Comparison of ENCODE assay signal across 13 cellular contexts in genomic region chr3:68919000-68919399, GRCh38. TPM values are rescaled to one million over a fixed set of nuclear protein-coding genes. Genes with fewer than 3 reads are reported as not detected.
DNase-seq lines count a peak whose midpoint lies in the region; ATAC-seq, FAIRE-seq and TF ChIP-seq lines count a peak whose summit lies in the region.
"Had no signal": no experiment of that assay in that cellular context is flagged by ENCODE, and none has a peak within 500 bp of the region (broad histone marks: within the 10 kb centered on the region; RNA-seq: fewer than 3 reads in every experiment).

No MANE protein-coding gene starts in this region.

- no peak overlapping the region for H3K4me3 Mint-ChIP-seq in glutamatergic neuron (ENCODE audit: unreplicated experiment)
- H3K4me3 Mint-ChIP-seq: CD14-positive monocyte; immature natural killer cell; stimulated activated effector memory CD8-positive, alpha-beta T cell treated with anti-CD3 and anti-CD28 coated beads, Interleukin-12 subunit alpha, Interleukin-12 subunit beta, amount 100 ng/mL, for 72 hours had no signal

- peaks cover 2% of the 10 kb centered on the region for H3K27me3 Mint-ChIP-seq in glutamatergic neuron (ENCODE audit: unreplicated experiment)

- H3K27me3 ChIP-seq in DND-41 (ENCODE audit: insufficient read depth, low read length, poor library complexity) (peaks cover 11% of the 10 kb centered on the region), bronchial epithelial cell (ENCODE audit: control insufficient read depth, insufficient read depth, low read length) (no peaks in the 10 kb centered on the region)

- no peak overlapping the region for H3K27ac ChIP-seq in DND-41 (ENCODE audit: low read length)
- H3K27ac ChIP-seq: KMS-11 had no signal

- H3K36me3 ChIP-seq in DND-41 (ENCODE audit: insufficient read depth, low read length): no peaks in the 10 kb centered on the region
- no peaks in the 10 kb centered on the region for H3K36me3 ChIP-seq in bronchial epithelial cell (ENCODE audit: control insufficient read depth, insufficient read depth, low read length)

- H3K9me3 Mint-ChIP-seq in glutamatergic neuron (ENCODE audit: unreplicated experiment): no peaks in the 10 kb centered on the region
- H3K9me3 Mint-ChIP-seq: stimulated activated effector memory CD8-positive, alpha-beta T cell treated with anti-CD3 and anti-CD28 coated beads, Interleukin-12 subunit alpha, Interleukin-12 subunit beta, amount 100 ng/mL, for 72 hours had no signal

- no peaks in the 10 kb centered on the region for H3K36me3 Mint-ChIP-seq in glutamatergic neuron (ENCODE audit: unreplicated experiment)
- H3K36me3 Mint-ChIP-seq: CD14-positive monocyte; immature natural killer cell; stimulated activated effector memory CD8-positive, alpha-beta T cell treated with anti-CD3 and anti-CD28 coated beads, Interleukin-12 subunit alpha, Interleukin-12 subunit beta, amount 100 ng/mL, for 72 hours had no signal

- no peak overlapping the region for H2AFZ ChIP-seq in DND-41 (ENCODE audit: low read depth, low read length)

- no peak overlapping the region for H3K27ac Mint-ChIP-seq in glutamatergic neuron (ENCODE audit: unreplicated experiment)
- H3K27ac Mint-ChIP-seq: stimulated activated effector memory CD8-positive, alpha-beta T cell treated with anti-CD3 and anti-CD28 coated beads, Interleukin-12 subunit alpha, Interleukin-12 subunit beta, amount 100 ng/mL, for 72 hours had no signal

- H3K4me3 ChIP-seq in DND-41 (ENCODE audit: low read depth in 1 of 2, low read length in 2 of 2): no peak overlapping the region
- no peak overlapping the region for H3K4me3 ChIP-seq in bronchial epithelial cell (ENCODE audit: low read depth, low read length)

- no peaks in the 10 kb centered on the region for H3K4me1 ChIP-seq in DND-41 (ENCODE audit: insufficient read depth, low read length)

- peak; percentile 55; the same call in 2 of the 3 replicates for ATAC-seq in DND-41 (ENCODE audit: insufficient read depth, low read depth)
- ATAC-seq in GM18861 (IDR thresholded peaks at IDR 0.05; ENCODE audit: unreplicated experiment): no peak
- ATAC-seq in HG03175 (IDR thresholded peaks at IDR 0.05; ENCODE audit: unreplicated experiment): no peak
- ATAC-seq: stimulated activated effector memory CD8-positive, alpha-beta T cell treated with anti-CD3 and anti-CD28 coated beads, Interleukin-12 subunit alpha, Interleukin-12 subunit beta, amount 100 ng/mL, for 72 hours had no signal

- no peak overlapping the region for H3K4me2 ChIP-seq in DND-41 (ENCODE audit: insufficient read depth, low read length)
- H3K4me2 ChIP-seq: KMS-11 had no signal

- peak; percentile 11 for DNase-seq in DND-41
- peak; percentile 21 for DNase-seq in LHCN-M2 (ENCODE audit: low read depth)
- DNase-seq in bronchial epithelial cell (ENCODE audit: low read depth): peak; percentile 11
- DNase-seq in kidney glomerular epithelial cell (lab: John Stamatoyannopoulos, UW): peak; percentile 51
- DNase-seq in glutamatergic neuron: no peak
- DNase-seq in activated CD8-positive, alpha-beta memory T cell treated with anti-CD3 and anti-CD28 coated beads, Interleukin-2, amount 50 U/mL, for 48 hours: no peak
- DNase-seq: immature natural killer cell, NCI-H226 had no signal

- H4K20me1 ChIP-seq in DND-41 (ENCODE audit: insufficient read depth, low read length): no peaks in the 10 kb centered on the region

- no peak for FAIRE-seq in bronchial epithelial cell (lab: Jason Lieb, UNC)

- no peaks in the 10 kb centered on the region for H3K9me3 ChIP-seq in DND-41 (ENCODE audit: insufficient read depth, low read length, severe bottlenecking)

- no peaks in the 10 kb centered on the region for H3K4me1 Mint-ChIP-seq in glutamatergic neuron (ENCODE audit: low read depth, unreplicated experiment)
- H3K4me1 Mint-ChIP-seq: CD14-positive monocyte; immature natural killer cell; stimulated activated effector memory CD8-positive, alpha-beta T cell treated with anti-CD3 and anti-CD28 coated beads, Interleukin-12 subunit alpha, Interleukin-12 subunit beta, amount 100 ng/mL, for 72 hours had no signal

- no peaks in the 10 kb centered on the region for H3K79me2 ChIP-seq in DND-41 (ENCODE audit: insufficient read depth, low read length)

- TF ChIP-seq CTCF in DND-41 (IDR thresholded peaks at IDR 0.05; ENCODE audit: borderline replicate concordance, extremely low read depth, low read length, poor library complexity, severe bottlenecking) (no peak), bronchial epithelial cell (IDR thresholded peaks at IDR 0.05; ENCODE audit: insufficient read depth, low read length, severe bottlenecking) (no peak), glutamatergic neuron (IDR thresholded peaks at IDR 0.05; ENCODE audit: partially characterized antibody, unreplicated experiment) (no peak)

- H3K9ac ChIP-seq in DND-41 (ENCODE audit: low read depth, low read length): no peak overlapping the region
- H3K9ac ChIP-seq: KMS-11 had no signal

RNA-seq across cellular contexts. Expression of gene TAFA4, which starts 13.3 kb away (rescaled TPM):
- total RNA-seq in LHCN-M2 (2014; rRNA removed): not detected in 2 replicates
- not detected for polyA plus RNA-seq in LHCN-M2 (2012)
- total RNA-seq in bronchial epithelial cell: not detected in 2 replicates
- not detected for total RNA-seq in glutamatergic neuron (ENCODE audit: unreplicated experiment)
- polyA plus RNA-seq: CD14-positive monocyte, immature natural killer cell had no signal

Comparison
In these comparisons a context has a peak if more than half of its experiments do, and no peak if none do; other contexts are left out.
1. DNase-seq: peak in DND-41 (single experiment), LHCN-M2 (single experiment), bronchial epithelial cell (single experiment) and kidney glomerular epithelial cell (single experiment); none in glutamatergic neuron (single experiment) and activated CD8-positive, alpha-beta memory T cell treated with anti-CD3 and anti-CD28 coated beads, Interleukin-2, amount 50 U/mL, for 48 hours (single experiment).